16 cellular contexts compared by ENCODE assay signal in the genomic region with DNA sequence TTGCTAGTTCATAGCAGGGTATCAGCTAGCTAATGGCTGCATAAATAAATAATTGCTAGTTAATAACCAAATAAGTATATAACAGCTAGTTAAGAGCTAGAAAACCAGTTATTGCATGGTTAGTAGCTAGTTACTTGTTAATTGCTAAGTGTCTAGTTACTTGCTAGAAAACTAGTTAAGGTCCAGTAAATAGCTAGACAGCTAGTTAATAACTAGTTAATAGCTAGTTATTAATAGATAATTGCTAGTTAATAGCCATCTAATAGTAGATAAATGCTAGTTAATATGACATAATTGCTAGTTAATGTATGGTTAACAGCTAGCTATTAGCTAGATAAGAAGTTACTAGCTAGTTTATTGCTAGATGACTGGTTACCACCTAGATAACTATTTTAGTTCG.
A peak's percentile ranks its signal among the peaks of the same experiment; 100 is the strongest.
DNase-seq lines count a peak whose midpoint lies in the region; ATAC-seq, FAIRE-seq and TF ChIP-seq lines count a peak whose summit lies in the region.
"Had no signal": no experiment of that assay in that cellular context is flagged by ENCODE, and none has a peak within 500 bp of the region (broad histone marks: within the 10 kb centered on the region; RNA-seq: fewer than 3 reads in every experiment).

No MANE protein-coding gene starts in this region.

- H3K9ac ChIP-seq in HUES48 (ENCODE audit: low read depth, low read length) (no peak overlapping the region), GM12878 (ENCODE audit: control insufficient read depth, insufficient read depth, low read length) (no peak overlapping the region), endodermal cell (ENCODE audit: extremely low read depth, low read length, poor library complexity, severe bottlenecking) (no peak overlapping the region)
- H3K9ac ChIP-seq: BLaER1 treated with 17β-estradiol and CSF1 and Interleukin-3, amounts not matched to agents 10 nM and 100 nM; GM23248 had no signal

- no peaks in the 10 kb centered on the region for H3K27me3 Mint-ChIP-seq in endodermal cell (ENCODE audit: insufficient read depth)
- H3K27me3 Mint-ChIP-seq: B cell; CD4-positive, alpha-beta T cell; CD8-positive, alpha-beta memory T cell had no signal

- H3K36me3 Mint-ChIP-seq in endodermal cell (ENCODE audit: low read depth), result no peaks in the 10 kb centered on the region
- H3K36me3 Mint-ChIP-seq: CD14-positive monocyte; CD8-positive, alpha-beta memory T cell had no signal

- no peak overlapping the region for H3K27ac Mint-ChIP-seq in endodermal cell
- H3K27ac Mint-ChIP-seq: B cell; CD14-positive monocyte; CD4-positive, alpha-beta T cell; CD8-positive, alpha-beta memory T cell; H9 had no signal

- peak overlapping the region; percentile 24; the same call in 1 of the 2 replicates for H3K4me3 ChIP-seq in HUES48 (ENCODE audit: low read depth, low read length)
- H3K4me3 ChIP-seq in GM12878, result no peak overlapping the region
- H3K4me3 ChIP-seq in endodermal cell (ENCODE audit: low read length), result peak overlapping the region; percentile 49
- no peak overlapping the region for H3K4me3 ChIP-seq in BE2C (ENCODE audit: low read depth, low read length)
- H3K4me3 ChIP-seq: BLaER1 treated with 17β-estradiol and CSF1 and Interleukin-3, amounts not matched to agents 10 nM and 100 nM; GM23248 had no signal

- POLR2A ChIA-PET in GM12878 (lab: Charles Lee), result no interaction called here

- no peak overlapping the region for H3K4me2 ChIP-seq in GM12878 (ENCODE audit: control insufficient read depth, insufficient read depth)
- H3K4me2 ChIP-seq: BLaER1 treated with 17β-estradiol and CSF1 and Interleukin-3, amounts not matched to agents 10 nM and 100 nM had no signal

- no peak overlapping the region for H3K27ac ChIP-seq in HUES48 (ENCODE audit: low read depth, low read length)
- H3K27ac ChIP-seq in GM12878 (ENCODE audit: control insufficient read depth, insufficient read depth), result no peak overlapping the region
- H3K27ac ChIP-seq in endodermal cell (ENCODE audit: low read depth, low read length), result no peak overlapping the region
- H3K27ac ChIP-seq: BLaER1 treated with 17β-estradiol and CSF1 and Interleukin-3, amounts not matched to agents 10 nM and 100 nM; GM23248 had no signal

- TF ChIP-seq RAD21 in GM12878 (IDR thresholded peaks at IDR 0.05; ENCODE audit: insufficient read depth, low read depth, low read length), result no peak

- H3K9me3 ChIP-seq in HUES48 (ENCODE audit: control insufficient read depth, insufficient read depth, low read length), result peaks cover 51% of the 10 kb centered on the region
- no peaks in the 10 kb centered on the region; the same call in 1 of the 3 replicates for H3K9me3 ChIP-seq in GM12878 (replicated peaks; ENCODE audit: control insufficient read depth, insufficient read depth, low read length)
- peaks cover 45% of the 10 kb centered on the region for H3K9me3 ChIP-seq in endodermal cell (ENCODE audit: control insufficient read depth, low read length)
- H3K9me3 ChIP-seq in BE2C, result no peaks in the 10 kb centered on the region

- no peak overlapping the region for H2AFZ ChIP-seq in GM12878 (ENCODE audit: control insufficient read depth, low read depth, low read length)
- H2AFZ ChIP-seq: GM23248 had no signal

- H3K4me3 Mint-ChIP-seq in endodermal cell, result no peak overlapping the region
- H3K4me3 Mint-ChIP-seq: B cell; CD14-positive monocyte; CD4-positive, alpha-beta T cell; CD8-positive, alpha-beta memory T cell; H9 had no signal

- H3K4me1 ChIP-seq in HUES48 (ENCODE audit: control insufficient read depth, insufficient read depth, low read length) (no peaks in the 10 kb centered on the region), GM12878 (ENCODE audit: control insufficient read depth, insufficient read depth, low read length) (no peaks in the 10 kb centered on the region), endodermal cell (ENCODE audit: control insufficient read depth, insufficient read depth, low read length) (no peaks in the 10 kb centered on the region), BE2C (no peaks in the 10 kb centered on the region)
- H3K4me1 ChIP-seq: BLaER1 treated with 17β-estradiol and CSF1 and Interleukin-3, amounts not matched to agents 10 nM and 100 nM had no signal

- RAD21 ChIA-PET in GM12878 (lab: Charles Lee; ENCODE audit: unreplicated experiment), result no interaction called here

- H3K4me1 Mint-ChIP-seq in endodermal cell, result no peaks in the 10 kb centered on the region
- H3K4me1 Mint-ChIP-seq: B cell; CD14-positive monocyte; CD8-positive, alpha-beta memory T cell; H9 had no signal

- H3K36me3 ChIP-seq in HUES48 (ENCODE audit: control insufficient read depth, insufficient read depth, low read length) (no peaks in the 10 kb centered on the region), GM12878 (ENCODE audit: control insufficient read depth in 2 of 2, insufficient read depth in 2 of 2, low read length in 1 of 2) (no peaks in the 10 kb centered on the region), endodermal cell (ENCODE audit: control insufficient read depth, insufficient read depth, low read length) (no peaks in the 10 kb centered on the region), BE2C (no peaks in the 10 kb centered on the region)
- H3K36me3 ChIP-seq: BLaER1 treated with 17β-estradiol and CSF1 and Interleukin-3, amounts not matched to agents 10 nM and 100 nM had no signal

- WGBS in GM12878 (ENCODE audit: insufficient coverage, insufficient replicate concordance, low lambda C conversion rate, missing lambda C conversion rate), result 5% methylated on average over 1 of the region's 1 CpG
- 60% methylated on average over 1 of the region's 1 CpG; no CpG with 5 or more reads in 1 of the 2 experiments for WGBS in endodermal cell (ENCODE audit: insufficient coverage in 1 of 2, insufficient read length in 1 of 2), 2 experiments

- H3K27me3 ChIP-seq in HUES48 (ENCODE audit: control insufficient read depth, insufficient read depth, low read length) (no peaks in the 10 kb centered on the region), GM12878 (replicated peaks in 1 of 2; ENCODE audit: control insufficient read depth in 2 of 2, insufficient read depth in 2 of 2, low read length in 1 of 2) (no peaks in the 10 kb centered on the region), endodermal cell (ENCODE audit: control insufficient read depth, insufficient read depth, low read length, poor library complexity, severe bottlenecking) (no peaks in the 10 kb centered on the region), BE2C (no peaks in the 10 kb centered on the region)
- H3K27me3 ChIP-seq: BLaER1 treated with 17β-estradiol and CSF1 and Interleukin-3, amounts not matched to agents 10 nM and 100 nM had no signal

- H3K9me3 Mint-ChIP-seq in endodermal cell, result peaks cover 5% of the 10 kb centered on the region
- H3K9me3 Mint-ChIP-seq: CD4-positive, alpha-beta T cell had no signal

- TF ChIP-seq CTCF in GM12878 (IDR thresholded peaks at IDR 0.05 in 2 of 3, conservative IDR thresholded peaks at IDR 0.05 in 1 of 3; ENCODE audit: control insufficient read depth in 2 of 3, extremely low read depth in 1 of 3, insufficient read depth in 1 of 3, low read depth in 3 of 3, low read length in 3 of 3) (no peak), endodermal cell (conservative IDR thresholded peaks at IDR 0.05) (no peak), BE2C (IDR thresholded peaks at IDR 0.05; ENCODE audit: low read depth, low read length) (no peak)

- DNase-seq in GM12878 (ENCODE audit: low read depth, low spot score) (no peak), endodermal cell (no peak), BE2C (no peak), GF-D8 (lab: John Stamatoyannopoulos, UW) (no peak)
- DNase-seq in activated T-cell treated with anti-CD3 and anti-CD28 coated beads, Interleukin-2, amount 50 U/mL, for 1 hour, result no peak
- DNase-seq: CD4-positive, alpha-beta T cell; CD8-positive, alpha-beta memory T cell; DMS53; DMS79 treated with DMSO at 0.1 percent for 48 hours; GM23248; H9 had no signal

- CTCF ChIA-PET in GM12878 (lab: Yijun Ruan, JAX), result interaction anchor here (0.9 kb wide), 1 partner anchor 11 kb away, joined by 4 read pairs; no protein-coding TSS in a partner anchor

- H4K20me1 ChIP-seq in GM12878 (ENCODE audit: control insufficient read depth, insufficient read depth), result no peaks in the 10 kb centered on the region
- H4K20me1 ChIP-seq: BLaER1 treated with 17β-estradiol and CSF1 and Interleukin-3, amounts not matched to agents 10 nM and 100 nM had no signal

- H3K79me2 ChIP-seq in GM12878 (ENCODE audit: control insufficient read depth, insufficient read depth, low read length), result no peaks in the 10 kb centered on the region

- in situ Hi-C loops in GM12878 (cut with MboI), result no loop called here

- peak; percentile 75 for FAIRE-seq in GM12878 (lab: Jason Lieb, UNC)

- intact Hi-C loops in GM12878 (cut with micrococcal nuclease; ENCODE audit: unreplicated experiment), result no loop called here

- SMC1A ChIA-PET in GM12878 (lab: Charles Lee; ENCODE audit: uncharacterized antibody, unreplicated experiment), result interaction anchor here (0.7 to 1.3 kb wide), 7 partner anchors 9 to 184 kb away, joined by 3 to 5 read pairs (median 3); no protein-coding TSS in a partner anchor

- TF ChIP-seq EP300 in GM12878 (IDR thresholded peaks at IDR 0.05; ENCODE audit: borderline replicate concordance in 1 of 2, control insufficient read depth in 1 of 2, low read depth in 2 of 2, low read length in 2 of 2), result no peak

- no peak for ATAC-seq in GM12878
- ATAC-seq: HCT116 had no signal

- no peak for TF ChIP-seq POLR2A in GM12878 (IDR thresholded peaks at IDR 0.05; ENCODE audit: low read depth, low read length)

- BruUV-seq in GM12878 (replicated peaks; lab: Mats Ljungman, UMichigan), result no TSS peak

TF ChIP-seq in GM12878, 131 proteins besides CTCF, POLR2A, EP300 and RAD21 (continues in another document):
- TF ChIP-seq HDAC2 (IDR thresholded peaks at IDR 0.05) (no peak), SREBF2 (IDR thresholded peaks at IDR 0.05; ENCODE audit: low read length) (no peak), CBX5 (IDR thresholded peaks at IDR 0.05; ENCODE audit: low read depth) (no peak), CHD1 (IDR thresholded peaks at IDR 0.05; ENCODE audit: low read depth, low read length) (no peak), PAX5 (IDR thresholded peaks at IDR 0.05; ENCODE audit: borderline replicate concordance, low read depth, low read length) (no peak)

Comparison
In these comparisons a context has a peak if more than half of its experiments do, and no peak if none do; other contexts are left out.
1. H3K4me3 ChIP-seq: peak in HUES48 (single experiment) and endodermal cell (single experiment); none in GM12878 (single experiment) and BE2C (single experiment).